10 cellular contexts compared by ENCODE assay signal in the genomic region with DNA sequence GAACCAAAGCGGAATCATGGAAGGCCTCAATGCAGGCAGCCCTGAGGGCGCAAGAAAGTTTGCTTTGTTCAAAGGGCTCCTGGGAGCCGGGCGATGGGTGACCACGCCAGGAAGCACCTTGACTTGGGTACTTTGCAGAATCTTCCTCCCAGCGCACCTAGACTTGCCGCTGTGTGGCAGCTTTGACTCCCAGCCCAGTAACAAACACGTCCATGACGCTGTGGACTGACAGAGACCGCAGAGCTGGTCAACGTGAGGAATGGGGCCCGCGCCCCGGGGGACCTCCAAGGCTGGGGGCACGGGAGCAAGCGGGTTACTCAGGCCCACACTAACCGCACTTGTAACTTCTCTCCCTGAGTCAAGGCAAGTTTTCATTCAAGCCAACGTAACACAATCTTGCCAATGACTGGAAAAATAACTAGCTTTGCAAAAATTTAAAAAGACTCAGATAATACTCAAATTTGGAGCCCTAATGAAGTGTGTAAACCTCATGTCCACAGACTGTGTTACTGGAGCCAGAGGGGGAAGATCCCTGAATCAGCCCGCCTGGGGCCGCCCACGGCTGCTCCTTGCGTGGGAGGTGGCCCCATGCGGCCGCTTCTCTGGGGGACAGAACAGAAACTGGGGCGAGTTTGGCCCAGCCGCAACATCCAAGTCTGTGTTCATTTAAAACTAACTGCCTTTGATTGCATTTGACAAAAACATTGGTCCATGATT.
"Had no signal": no experiment of that assay in that cellular context is flagged by ENCODE, and none has a peak within 500 bp of the region (broad histone marks: within the 10 kb centered on the region; RNA-seq: fewer than 3 reads in every experiment).

No MANE protein-coding gene starts in this region.

- DNase-seq: activated CD4-positive, alpha-beta T cell treated with anti-CD3 and anti-CD28 coated beads, Interleukin-2, amount 10 ng/mL, durations not matched to agents 24 days and 14 days; activated naive CD8-positive, alpha-beta T cell treated with anti-CD3 and anti-CD28 coated beads, Interleukin-2, amount 10 ng/mL, durations not matched to agents 7 days and 5 days; activated T-cell treated with anti-CD3 and anti-CD28 coated beads, Interleukin-2, amount 50 U/mL, for 4 hours; natural killer cell; stimulated activated CD4-positive, alpha-beta T cell treated with anti-CD3 and anti-CD28 coated beads, Interleukin-4, amount 100 ng/mL, for 4 hours had no signal

- H3K27me3 ChIP-seq: ascending aorta had no signal

- H3K36me3 ChIP-seq: ascending aorta, heart left ventricle, left lung, pancreas had no signal

- ATAC-seq: activated CD8-positive, alpha-beta memory T cell treated with anti-CD3 and anti-CD28 coated beads, Interleukin-2, amount 10 ng/mL, durations not matched to agents 7 days and 5 days; activated T-cell treated with anti-CD3 and anti-CD28 coated beads, Interleukin-2, amount 50 U/mL, for 4 hours; heart left ventricle; left lung; natural killer cell; pancreas had no signal

- H3K27ac ChIP-seq: ascending aorta, heart left ventricle, left lung, pancreas had no signal

- H3K4me1 ChIP-seq: ascending aorta, left lung, pancreas had no signal

- H3K4me3 ChIP-seq: ascending aorta, heart left ventricle, left lung, pancreas had no signal

- H3K9me3 ChIP-seq: pancreas had no signal
